ENCODE assay signal across 9 cellular contexts in the genomic region with DNA sequence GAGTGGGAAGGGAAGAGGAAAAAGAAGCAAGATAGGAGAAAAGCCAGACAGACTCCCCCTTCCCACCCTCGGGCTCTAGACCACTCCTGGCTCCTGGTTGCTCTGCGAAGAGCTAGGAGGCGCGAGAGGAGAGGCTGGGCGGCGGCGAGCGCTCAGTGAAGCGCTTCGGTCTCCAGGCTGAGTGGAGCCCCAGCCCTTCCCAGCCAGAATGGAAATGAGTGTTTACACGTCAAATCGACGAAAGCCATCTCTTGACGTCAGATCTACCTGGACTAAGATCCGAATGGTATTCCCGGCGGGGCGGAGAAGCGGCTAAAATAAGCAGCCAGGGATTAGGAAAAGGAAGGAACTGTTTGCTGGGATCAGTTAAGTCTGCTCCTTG. TPM values are rescaled to one million over a fixed set of nuclear protein-coding genes. Genes with fewer than 3 reads are reported as not detected.
DNase-seq lines count a peak whose midpoint lies in the region; ATAC-seq, FAIRE-seq and TF ChIP-seq lines count a peak whose summit lies in the region.
"Had no signal": no experiment of that assay in that cellular context is flagged by ENCODE, and none has a peak within 500 bp of the region (broad histone marks: within the 10 kb centered on the region; RNA-seq: fewer than 3 reads in every experiment).

TSS of gene PCSK1 (minus strand) at position 183 of the 382 bp plus-strand sequence. CDS start 206 bp downstream, outside the sequence.

- no peak within 1 kb of the TSS for H3K4me2 ChIP-seq in hepatocyte

- 3 to 4% (median 4%) methylated on average over 14 to 19 of the region's 19 CpGs for WGBS in heart left ventricle, 4 donors
- WGBS in small intestine, 3 donors, result 6 to 22% (median 17%) methylated on average over 19 of the region's 19 CpGs
- 1% methylated on average over 19 of the region's 19 CpGs for WGBS in hepatocyte (ENCODE audit: low lambda C conversion rate, missing lambda C conversion rate)
- 0% methylated on average over 7 of the region's 19 CpGs; no CpG with 5 or more reads in 1 of the 2 donors for WGBS in gastroesophageal sphincter (ENCODE audit: low coverage in 1 of 2), 2 donors

- H3K9me3 ChIP-seq in heart left ventricle, result no peaks in the 10 kb centered on the region
- H3K9me3 ChIP-seq in small intestine (ENCODE audit: control insufficient read depth, low read depth), result no peaks in the 10 kb centered on the region
- H3K9me3 ChIP-seq in hepatocyte (ENCODE audit: low read depth), result no peaks in the 10 kb centered on the region
- H3K9me3 ChIP-seq in gastroesophageal sphincter, result no peaks in the 10 kb centered on the region

- H3K4me1 ChIP-seq in heart left ventricle (peaks cover 0 to 35% (median 9%) of the 10 kb centered on the region in 12 donors), small intestine (ENCODE audit: control insufficient read depth in 2 of 2, insufficient read depth in 1 of 2, low read depth in 1 of 2, low read length in 1 of 2) (no peaks in the 10 kb centered on the region), hepatocyte (ENCODE audit: insufficient read depth) (no peaks in the 10 kb centered on the region), gastroesophageal sphincter (peaks cover 0 to 36% (median 15%) of the 10 kb centered on the region in 3 donors)

- H2AFZ ChIP-seq in hepatocyte, result no peak within 1 kb of the TSS

- no peaks in the 10 kb centered on the region for H3K79me2 ChIP-seq in hepatocyte

- H3K9me2 ChIP-seq in hepatocyte (replicated peaks; ENCODE audit: insufficient read depth), result no peaks in the 10 kb centered on the region

- FAIRE-seq in small intestine (lab: Jason Lieb, UNC), result no peak

- H3K36me3 ChIP-seq in heart left ventricle (no peaks in the 10 kb centered on the region), small intestine (ENCODE audit: control insufficient read depth in 2 of 2, insufficient read depth in 2 of 2, low read length in 2 of 2) (no peaks in the 10 kb centered on the region), hepatocyte (replicated peaks; ENCODE audit: insufficient read depth, low read depth) (no peaks in the 10 kb centered on the region), gastroesophageal sphincter (no peaks in the 10 kb centered on the region)
- H3K36me3 ChIP-seq: BLaER1 treated with 17β-estradiol and CSF1 and Interleukin-3, amounts not matched to agents 10 nM and 100 nM had no signal

- H3K4me3 ChIP-seq in heart left ventricle, result peak within 1 kb of the TSS in 8 of 12 donors; percentile 2 to 26 (median 20)
- no peak within 1 kb of the TSS for H3K4me3 ChIP-seq in small intestine (ENCODE audit: low read depth in 1 of 2, low read length in 2 of 2)
- H3K4me3 ChIP-seq in hepatocyte, result no peak within 1 kb of the TSS
- H3K4me3 ChIP-seq in gastroesophageal sphincter, result peak within 1 kb of the TSS in 1 of 2 donors; percentile 34
- H3K4me3 ChIP-seq: BLaER1 treated with 17β-estradiol and CSF1 and Interleukin-3, amounts not matched to agents 10 nM and 100 nM had no signal

- no peak for TF ChIP-seq EP300 in gastroesophageal sphincter (IDR thresholded peaks at IDR 0.05)

- TF ChIP-seq POLR2A in heart left ventricle (IDR thresholded peaks at IDR 0.05) (no peak), gastroesophageal sphincter (IDR thresholded peaks at IDR 0.05) (no peak)

- TF ChIP-seq CTCF in heart left ventricle (IDR thresholded peaks at IDR 0.05), result no peak
- no peak for TF ChIP-seq CTCF in hepatocyte (IDR thresholded peaks at IDR 0.05; ENCODE audit: poor library complexity)
- no peak for TF ChIP-seq CTCF in gastroesophageal sphincter (IDR thresholded peaks at IDR 0.05)

- H3K27ac ChIP-seq in heart left ventricle, result no peak within 1 kb of the TSS
- no peak within 1 kb of the TSS for H3K27ac ChIP-seq in small intestine (ENCODE audit: low read depth in 1 of 2, low read length in 1 of 2)
- H3K27ac ChIP-seq in hepatocyte, result no peak within 1 kb of the TSS
- H3K27ac ChIP-seq in gastroesophageal sphincter, result no peak within 1 kb of the TSS
- H3K27ac ChIP-seq: BLaER1 treated with 17β-estradiol and CSF1 and Interleukin-3, amounts not matched to agents 10 nM and 100 nM had no signal

- DNase-seq in heart left ventricle, result no peak
- no peak for DNase-seq in cardiac septum (ENCODE audit: low spot score)
- peak; percentile 92 for DNase-seq in NCI-H748 treated with DMSO at 0.1 percent for 48 hours (lab: John Stamatoyannopoulos, UW)
- peak; percentile 14 for DNase-seq in iPS-NIHi11 (ENCODE audit: low spot score)
- DNase-seq in small intestine, result no peak
- no peak for DNase-seq in hepatocyte (ENCODE audit: low spot score)

- no peak for ATAC-seq in heart left ventricle
- no peak for ATAC-seq in GM19455 (IDR thresholded peaks at IDR 0.05; ENCODE audit: unreplicated experiment)
- ATAC-seq in gastroesophageal sphincter, result no peak

- peaks cover 10 to 59% (median 43%) of the 10 kb centered on the region in 9 donors for H3K27me3 ChIP-seq in heart left ventricle
- peaks cover 0 to 29% of the 10 kb centered on the region in 2 donors for H3K27me3 ChIP-seq in small intestine (ENCODE audit: control insufficient read depth in 2 of 2, insufficient read depth in 2 of 2, low read length in 2 of 2)
- peaks cover 78% of the 10 kb centered on the region for H3K27me3 ChIP-seq in hepatocyte
- H3K27me3 ChIP-seq in gastroesophageal sphincter, result peaks cover 58% of the 10 kb centered on the region

- no peaks in the 10 kb centered on the region for H4K20me1 ChIP-seq in hepatocyte (ENCODE audit: insufficient read depth, poor library complexity, severe bottlenecking)

- intact Hi-C loops in heart left ventricle (cut with DNase I) (no loop called here), cardiac septum (cut with DNase I) (no loop called here)

RNA-seq across cellular contexts. Expression of gene PCSK1, which starts in this region (rescaled TPM):
- under 1 TPM in 6 of 9 donors, not detected in 3; 0.07 to 0.81 (median 0.40) TPM for total RNA-seq in heart left ventricle
- polyA plus RNA-seq in heart left ventricle, result under 1 TPM; 0.04 to 0.58 TPM
- 0.27 TPM for total RNA-seq in cardiac septum
- polyA plus RNA-seq in small intestine, result 1 to 10 TPM in 2 of 3 donors, under 1 TPM in 1; 0.45 to 7.1 (median 1.1) TPM
- total RNA-seq in hepatocyte, result 0.36 and 0.90 TPM in 2 replicates
- 0.08 TPM in 1 of 2 replicates, not detected in the other for polyA plus RNA-seq in hepatocyte
- total RNA-seq in gastroesophageal sphincter, result 1 to 10 TPM in 1 of 4 donors, under 1 TPM in 2, not detected in 1; 0.62 to 1.6 (median 0.92) TPM

Comparison
In these comparisons a context has a peak if more than half of its experiments do, and no peak if none do; other contexts are left out.
1. DNase-seq: peak in NCI-H748 treated with DMSO at 0.1 percent for 48 hours (single experiment) and iPS-NIHi11 (single experiment); none in heart left ventricle (0 of 5), cardiac septum (single experiment), small intestine (single experiment) and hepatocyte (single experiment).
2. H3K4me3 ChIP-seq: peak in heart left ventricle (8 of 12); none in small intestine (0 of 2) and hepatocyte (single experiment).